ENCODE assay signal across 23 cellular contexts in the genomic region with DNA sequence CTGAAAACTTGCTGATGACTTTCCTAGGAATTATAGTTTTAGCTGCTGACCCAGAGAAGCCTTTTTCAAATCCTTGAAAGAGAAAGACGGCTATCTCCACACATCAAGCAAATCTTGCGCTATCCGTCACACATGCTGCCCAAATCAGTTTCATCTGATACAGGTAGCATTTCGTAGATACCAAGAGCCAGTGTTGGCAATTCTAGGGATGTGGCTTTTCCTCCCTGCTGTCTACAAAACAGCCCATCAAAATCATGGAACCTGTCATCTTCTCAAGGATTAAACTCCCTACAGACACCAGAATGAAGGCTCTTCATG. TPM values are rescaled to one million over a fixed set of nuclear protein-coding genes. Genes with fewer than 3 reads are reported as not detected.
A peak's percentile ranks its signal among the peaks of the same experiment; 100 is the strongest.
DNase-seq lines count a peak whose midpoint lies in the region; ATAC-seq and TF ChIP-seq lines count a peak whose summit lies in the region.
"Had no signal": no experiment of that assay in that cellular context is flagged by ENCODE, and none has a peak within 500 bp of the region (broad histone marks: within the 10 kb centered on the region; RNA-seq: fewer than 3 reads in every experiment).

No MANE protein-coding gene starts in this region.

- H3K23ac ChIP-seq in IMR-90 (ENCODE audit: low read depth, low read length), result peak overlapping the region; percentile 3; the same call in 1 of the 2 replicates

- no peak overlapping the region for H3K4me3 ChIP-seq in IMR-90 (ENCODE audit: insufficient read depth, low read depth, low read length)
- no peak overlapping the region for H3K4me3 ChIP-seq in lower lobe of right lung
- H3K4me3 ChIP-seq: GM23338, SJSA1 had no signal

- H3K9me3 Mint-ChIP-seq in osteocyte (ENCODE audit: unreplicated experiment), result no peaks in the 10 kb centered on the region
- H3K9me3 Mint-ChIP-seq: CD14-positive monocyte; CD8-positive, alpha-beta memory T cell; GM23338; H9 had no signal

- WGBS in IMR-90 (ENCODE audit: extremely low coverage in 2 of 2, insufficient read length in 1 of 2), 2 experiments, result no CpG with 5 or more reads among the region's 4 CpGs

- H3K56ac ChIP-seq in IMR-90 (ENCODE audit: extremely low read depth, insufficient read depth, low read length), result no peak overlapping the region

- H3K4me1 ChIP-seq in IMR-90 (ENCODE audit: control insufficient read depth, insufficient read depth, low read length) (peaks cover 15% of the 10 kb centered on the region), lower lobe of right lung (peaks cover 47% of the 10 kb centered on the region)

- POLR2A ChIA-PET in IMR-90 (lab: Charles Lee; ENCODE audit: unreplicated experiment), result no interaction called here

- H2BK5ac ChIP-seq in IMR-90 (ENCODE audit: low read depth, low read length, poor library complexity, severe bottlenecking), result peak overlapping the region; percentile 97

- H3K4ac ChIP-seq in IMR-90 (ENCODE audit: low read depth, low read length), result no peak overlapping the region; the same call in 1 of the 2 replicates

- H3K9ac ChIP-seq in IMR-90 (ENCODE audit: low read depth, low read length), result no peak overlapping the region

- peak overlapping the region; percentile 82; the same call in 1 of the 2 replicates for H4K5ac ChIP-seq in IMR-90 (ENCODE audit: low read depth, low read length)

- H3K9me1 ChIP-seq in IMR-90 (ENCODE audit: insufficient read depth, low read length), result peaks cover 19% of the 10 kb centered on the region

- H3K27me3 ChIP-seq in IMR-90 (ENCODE audit: control insufficient read depth, insufficient read depth, low read length) (no peaks in the 10 kb centered on the region), lower lobe of right lung (ENCODE audit: low read depth) (no peaks in the 10 kb centered on the region)
- H3K27me3 ChIP-seq: SJSA1 had no signal

- DNase-seq in IMR-90 (no peak), lower lobe of right lung (no peak), osteocyte (ENCODE audit: extremely low spot score, unreplicated experiment) (no peak), NCI-H2107 treated with DMSO at 0.1 percent for 48 hours (lab: John Stamatoyannopoulos, UW; ENCODE audit: unreplicated experiment) (no peak), left ventricle myocardium superior (no peak)
- DNase-seq: CD8-positive, alpha-beta memory T cell; DMS 273 treated with DMSO at 0.1 percent for 48 hours; DND-41; H9; NCI-H1048; NCI-H1417; NCI-H1694; NCI-H2029 treated with DMSO at 0.1 percent for 48 hours; NCI-H226; NCI-H510A; NCI-H69; Right ventricle myocardium superior; RPMI8226 had no signal

- H3K14ac ChIP-seq in IMR-90 (replicated peaks; ENCODE audit: low read depth, low read length), result peak overlapping the region; percentile 24; the same call in 1 of the 2 replicates

- no peaks in the 10 kb centered on the region for H3K27me3 Mint-ChIP-seq in osteocyte (ENCODE audit: unreplicated experiment)
- H3K27me3 Mint-ChIP-seq: CD8-positive, alpha-beta memory T cell had no signal

- peak overlapping the region; percentile 38; the same call in 1 of the 2 replicates for H2BK120ac ChIP-seq in IMR-90 (ENCODE audit: low read depth, low read length)

- dilution Hi-C loops in IMR-90 (cut with HindIII; ENCODE audit: low sequenced_read_pairs, unreplicated experiment), result no loop called here

- H3K36me3 ChIP-seq in IMR-90 (ENCODE audit: control insufficient read depth, insufficient read depth, low read length), result no peaks in the 10 kb centered on the region
- no peaks in the 10 kb centered on the region for H3K36me3 ChIP-seq in lower lobe of right lung

- CTCF ChIA-PET in IMR-90 (lab: Yijun Ruan, JAX), result interaction anchor here (0.5 to 1.2 kb wide), 2 partner anchors 10 to 26 kb away, joined by 3 to 6 read pairs; no protein-coding TSS in a partner anchor

- no peak for TF ChIP-seq CTCF in IMR-90 (conservative IDR thresholded peaks at IDR 0.05; ENCODE audit: low read depth, low read length)
- no peak for TF ChIP-seq CTCF in lower lobe of right lung (IDR thresholded peaks at IDR 0.05)
- TF ChIP-seq CTCF in osteocyte (IDR thresholded peaks at IDR 0.05), result no peak

- TF ChIP-seq RAD21 in IMR-90 (IDR thresholded peaks at IDR 0.05; ENCODE audit: low read length), result no peak

- no peak overlapping the region for H2AK9ac ChIP-seq in IMR-90 (replicated peaks; ENCODE audit: low read depth, low read length, poor library complexity)

- peak overlapping the region; percentile 35; the same call in 1 of the 2 replicates for H2AK5ac ChIP-seq in IMR-90 (ENCODE audit: low read depth, low read length)

- H3K36me3 Mint-ChIP-seq in osteocyte (ENCODE audit: unreplicated experiment), result peaks cover 2% of the 10 kb centered on the region

- in situ Hi-C loops in IMR-90 (cut with MboI; ENCODE audit: low sequenced_read_pairs), result no loop called here

- H2AFZ ChIP-seq in IMR-90 (replicated peaks; ENCODE audit: low read length, poor library complexity), result no peak overlapping the region
- H2AFZ ChIP-seq: GM23338 had no signal

- ATAC-seq in IMR-90 (ENCODE audit: low read depth) (no peak), lower lobe of right lung (no peak), HG03354 (IDR thresholded peaks at IDR 0.05; ENCODE audit: poor library complexity, severe bottlenecking, unreplicated experiment) (no peak), HG03095 (IDR thresholded peaks at IDR 0.05; ENCODE audit: unreplicated experiment) (no peak), left ventricle myocardium superior (no peak)
- ATAC-seq: GM23338 had no signal

- no peaks in the 10 kb centered on the region for H3K9me3 ChIP-seq in IMR-90 (ENCODE audit: control insufficient read depth, insufficient read depth, low read length)
- H3K9me3 ChIP-seq in lower lobe of right lung, result no peaks in the 10 kb centered on the region
- H3K9me3 ChIP-seq: SJSA1 had no signal

- peak overlapping the region; percentile 39; the same call in 1 of the 2 replicates for H3K4me2 ChIP-seq in IMR-90 (ENCODE audit: low read depth, low read length)

- peaks cover 46% of the 10 kb centered on the region for H3K4me1 Mint-ChIP-seq in osteocyte (ENCODE audit: unreplicated experiment)

- no peak overlapping the region for H3K4me3 Mint-ChIP-seq in osteocyte (ENCODE audit: unreplicated experiment)
- H3K4me3 Mint-ChIP-seq: CD14-positive monocyte, GM23338, H9 had no signal

- peak overlapping the region; percentile 8 for H4K91ac ChIP-seq in IMR-90 (ENCODE audit: insufficient read depth, low read depth, low read length)

- H2BK20ac ChIP-seq in IMR-90 (ENCODE audit: low read depth, low read length), result no peak overlapping the region

- H3K27ac Mint-ChIP-seq in osteocyte (ENCODE audit: unreplicated experiment), result peak overlapping the region; percentile 81
- H3K27ac Mint-ChIP-seq: GM23338 had no signal

- peak overlapping the region; percentile 50; the same call in 1 of the 2 replicates for H3K18ac ChIP-seq in IMR-90 (ENCODE audit: low read depth, low read length)

- intact Hi-C loops in IMR-90 (cut with micrococcal nuclease) (no loop called here), lower lobe of right lung (cut with DNase I) (no loop called here), left ventricle myocardium superior (cut with micrococcal nuclease) (no loop called here)

- peak overlapping the region in 1 of 2 experiments; percentile 45; a peak in 2 of 4 replicates for H4K8ac ChIP-seq in IMR-90 (ENCODE audit: low read depth in 2 of 2, low read length in 2 of 2)

- H3K27ac ChIP-seq in IMR-90 (ENCODE audit: insufficient read depth, low read length) (no peak overlapping the region), lower lobe of right lung (peak overlapping the region; percentile 27)
- H3K27ac ChIP-seq: SJSA1 had no signal

- peaks cover 26% of the 10 kb centered on the region; the same call in 1 of the 2 replicates for H4K20me1 ChIP-seq in IMR-90 (ENCODE audit: insufficient read depth, low read length)

- no peak for TF ChIP-seq POLR2A in IMR-90 (IDR thresholded peaks at IDR 0.05; ENCODE audit: low read depth, low read length)

- no TSS peak for BruUV-seq in IMR-90 (replicated peaks; lab: Mats Ljungman, UMichigan)

- H3K79me1 ChIP-seq in IMR-90 (ENCODE audit: low read depth in 1 of 2, low read length in 2 of 2), result peaks cover 28 to 78% of the 10 kb centered on the region in 2 experiments

- peak overlapping the region; percentile 5; the same call in 2 of the 3 replicates for H2BK15ac ChIP-seq in IMR-90 (ENCODE audit: low read depth, low read length)

TF ChIP-seq in IMR-90, 13 proteins besides CTCF, POLR2A, EP300 and RAD21 (continues in another document):
- TF ChIP-seq RCOR1 (IDR thresholded peaks at IDR 0.05; ENCODE audit: insufficient replicate concordance, low read length) (no peak), SMC3 (IDR thresholded peaks at IDR 0.05; ENCODE audit: low read depth, low read length) (no peak), CEBPB (IDR thresholded peaks at IDR 0.05; ENCODE audit: low read depth, low read length) (no peak), FOS (IDR thresholded peaks at IDR 0.05; ENCODE audit: low read depth, low read length) (no peak)
- TF ChIP-seq, protein P1, sequence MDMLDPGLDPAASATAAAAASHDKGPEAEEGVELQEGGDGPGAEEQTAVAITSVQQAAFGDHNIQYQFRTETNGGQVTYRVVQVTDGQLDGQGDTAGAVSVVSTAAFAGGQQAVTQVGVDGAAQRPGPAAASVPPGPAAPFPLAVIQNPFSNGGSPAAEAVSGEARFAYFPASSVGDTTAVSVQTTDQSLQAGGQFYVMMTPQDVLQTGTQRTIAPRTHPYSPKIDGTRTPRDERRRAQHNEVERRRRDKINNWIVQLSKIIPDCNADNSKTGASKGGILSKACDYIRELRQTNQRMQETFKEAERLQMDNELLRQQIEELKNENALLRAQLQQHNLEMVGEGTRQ (IDR thresholded peaks at IDR 0.05; ENCODE audit: low read depth, low read length), result no peak

RNA-seq across cellular contexts. Expression of a gene that starts 10.5 kb away (rescaled TPM):
- total RNA-seq in IMR-90 (2012; rRNA removed) (31.4 and 38.0 TPM in 2 replicates), lower lobe of right lung (35.9 TPM), osteocyte (25.6 and 25.8 TPM in 2 replicates), left ventricle myocardium superior (6.4 TPM)
- polyA plus RNA-seq in IMR-90 (2012; rRNA removed), result 14.5 and 16.0 TPM in 2 replicates
- 8.8 and 10.4 TPM in 2 replicates for polyA plus RNA-seq in IMR-90 (2012; cell fraction: cytosol; rRNA removed)
- 7.2 and 15.5 TPM in 2 replicates for polyA plus RNA-seq in IMR-90 (2012; cell fraction: nucleus; rRNA removed; ENCODE audit: low replicate concordance)

RNA-seq across cellular contexts. Expression of a gene that starts 21.6 kb away (rescaled TPM):
- total RNA-seq in IMR-90 (2012; rRNA removed) (5.0 and 6.1 TPM in 2 replicates), lower lobe of right lung (61.4 TPM), osteocyte (3.7 and 4.3 TPM in 2 replicates), left ventricle myocardium superior (3.4 TPM)
- polyA plus RNA-seq in IMR-90 (2012; rRNA removed), result 5.0 and 6.0 TPM in 2 replicates
- 2.1 and 3.4 TPM in 2 replicates for polyA plus RNA-seq in IMR-90 (2012; cell fraction: cytosol; rRNA removed)
- polyA plus RNA-seq in IMR-90 (2012; cell fraction: nucleus; rRNA removed; ENCODE audit: low replicate concordance), result 1.8 and 4.0 TPM in 2 replicates
- total RNA-seq: GM23338 had no signal
